Comparison of ENCODE assay signal across 32 cellular contexts in the genomic region with DNA sequence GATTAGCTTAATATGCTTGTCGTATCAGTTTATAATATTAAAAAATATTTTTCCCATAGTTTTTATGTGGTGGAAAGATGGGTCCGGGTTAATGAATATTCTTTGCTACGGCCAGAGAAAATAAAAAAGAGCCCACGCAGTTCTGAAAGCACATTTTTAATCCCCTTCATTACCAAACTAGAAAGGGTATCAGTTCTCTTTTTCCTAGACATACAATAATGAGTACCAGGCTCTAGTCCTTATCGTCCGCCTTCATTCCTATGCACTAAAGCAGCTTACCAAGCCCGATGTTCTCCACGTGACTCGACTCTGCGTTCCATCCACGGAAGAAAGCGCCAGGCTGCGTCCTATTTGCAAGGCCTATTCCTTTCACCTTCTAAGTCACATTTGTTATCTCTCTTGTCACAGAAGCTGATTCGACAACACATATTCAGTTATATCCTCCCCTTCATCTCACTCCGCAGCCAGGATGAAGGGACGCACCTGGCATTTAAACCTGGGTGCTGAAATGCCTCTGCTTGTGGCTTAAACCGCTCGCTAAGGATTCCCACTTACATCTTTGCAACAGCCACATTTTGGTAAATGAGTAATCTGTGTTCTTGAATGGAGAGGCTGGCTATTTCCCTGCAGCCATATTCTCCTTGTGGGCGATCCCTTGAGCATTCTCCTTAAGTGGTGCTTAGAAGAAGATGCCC.
"Had no signal": no experiment of that assay in that cellular context is flagged by ENCODE, and none has a peak within 500 bp of the region (broad histone marks: within the 10 kb centered on the region; RNA-seq: fewer than 3 reads in every experiment).

No MANE protein-coding gene starts in this region.

- H3K4me1 Mint-ChIP-seq: activated CD4-positive, alpha-beta T cell treated with anti-CD3 and anti-CD28 coated beads, Interleukin-2, amount 10 ng/mL, durations not matched to agents 7 days and 5 days; activated naive CD4-positive, alpha-beta T cell treated with anti-CD3 and anti-CD28 coated beads, Interleukin-2, amount 50 U/mL, for 24 hours; activated naive CD8-positive, alpha-beta T cell treated with anti-CD3 and anti-CD28 coated beads, Interleukin-2, amount 10 ng/mL, durations not matched to agents 7 days and 5 days had no signal

- H3K9me3 Mint-ChIP-seq: activated CD4-positive, alpha-beta T cell treated with anti-CD3 and anti-CD28 coated beads, Interleukin-2, amount 10 ng/mL, durations not matched to agents 7 days and 5 days; activated naive CD4-positive, alpha-beta T cell treated with anti-CD3 and anti-CD28 coated beads, Interleukin-2, amount 50 U/mL, for 24 hours; activated naive CD8-positive, alpha-beta T cell treated with anti-CD3 and anti-CD28 coated beads, Interleukin-2, amount 10 ng/mL, durations not matched to agents 7 days and 5 days; activated T-cell treated with anti-CD3 and anti-CD28 coated beads, Interleukin-2, amount 50 U/mL, for 24 hours; activated T-helper 2 cell treated with anti-CD3 and anti-CD28 coated beads, Interferon-gamma antibody, Interleukin-2, Interleukin-4, amounts not matched to agents 10 μg/mL and 5 μg/mL and 100 μg/mL, durations not matched to agents 14 hours and 24 hours and 36 hours; WTC11 had no signal

- FAIRE-seq: RCC 7860, TTC549 had no signal

- H3K4me3 ChIP-seq: ascending aorta, breast epithelium, PC-9 had no signal

- H3K4me3 Mint-ChIP-seq: activated CD4-positive, alpha-beta T cell treated with anti-CD3 and anti-CD28 coated beads for 36 hours; activated CD4-positive, alpha-beta T cell treated with anti-CD3 and anti-CD28 coated beads, Interleukin-2, amount 10 ng/mL, durations not matched to agents 7 days and 5 days; activated CD8-positive, alpha-beta T cell treated with anti-CD3 and anti-CD28 coated beads, Interleukin-2, amount 10 ng/mL, durations not matched to agents 7 days and 5 days; activated naive CD4-positive, alpha-beta T cell treated with anti-CD3 and anti-CD28 coated beads, Interleukin-2, amount 50 U/mL, for 24 hours; activated naive CD8-positive, alpha-beta T cell treated with anti-CD3 and anti-CD28 coated beads, Interleukin-2, amount 10 ng/mL, durations not matched to agents 7 days and 5 days; activated T-cell treated with anti-CD3 and anti-CD28 coated beads, Interleukin-2, amount 50 U/mL, for 24 hours; WTC11 had no signal

- H3K36me3 Mint-ChIP-seq: activated naive CD4-positive, alpha-beta T cell treated with anti-CD3 and anti-CD28 coated beads, Interleukin-2, amount 50 U/mL, for 24 hours; activated naive CD8-positive, alpha-beta T cell treated with anti-CD3 and anti-CD28 coated beads, Interleukin-2, amount 10 ng/mL, durations not matched to agents 7 days and 5 days; WTC11 had no signal

- ATAC-seq: activated CD4-positive, alpha-beta T cell treated with anti-CD3 and anti-CD28 coated beads for 36 hours; activated CD4-positive, CD25-positive, alpha-beta regulatory T cell treated with anti-CD3 and anti-CD28 coated beads, Interleukin-2, amount 50 U/mL, for 24 hours; activated CD8-positive, alpha-beta T cell treated with anti-CD3 and anti-CD28 coated beads, Interleukin-2, amount 10 ng/mL, durations not matched to agents 7 days and 5 days; Right ventricle myocardium inferior had no signal

- H3K27ac Mint-ChIP-seq: activated CD4-positive, alpha-beta T cell treated with anti-CD3 and anti-CD28 coated beads for 36 hours; activated CD4-positive, alpha-beta T cell treated with anti-CD3 and anti-CD28 coated beads, Interleukin-2, amount 10 ng/mL, durations not matched to agents 7 days and 5 days; activated CD8-positive, alpha-beta T cell treated with anti-CD3 and anti-CD28 coated beads, Interleukin-2, amount 10 ng/mL, durations not matched to agents 7 days and 5 days; activated naive CD4-positive, alpha-beta T cell treated with anti-CD3 and anti-CD28 coated beads, Interleukin-2, amount 50 U/mL, for 24 hours; activated naive CD8-positive, alpha-beta T cell treated with anti-CD3 and anti-CD28 coated beads, Interleukin-2, amount 10 ng/mL, durations not matched to agents 7 days and 5 days; activated T-cell treated with anti-CD3 and anti-CD28 coated beads, Interleukin-2, amount 50 U/mL, for 24 hours; activated T-helper 2 cell treated with anti-CD3 and anti-CD28 coated beads, Interferon-gamma antibody, Interleukin-2, Interleukin-4, amounts not matched to agents 10 μg/mL and 5 μg/mL and 100 μg/mL, durations not matched to agents 14 hours and 24 hours and 36 hours; WTC11 had no signal

- H3K4me2 ChIP-seq: PC-9 had no signal

- H3K9me3 ChIP-seq: ascending aorta, breast epithelium had no signal

- DNase-seq: activated CD4-positive, alpha-beta T cell treated with anti-CD3 and anti-CD28 coated beads for 36 hours; activated CD4-positive, alpha-beta T cell treated with anti-CD3 and anti-CD28 coated beads, Interleukin-2, amount 10 ng/mL, durations not matched to agents 7 days and 5 days; activated CD4-positive, alpha-beta T cell treated with anti-CD3 and anti-CD28 coated beads, Interleukin-2, amount 50 U/mL, for 48 hours; activated CD8-positive, alpha-beta T cell treated with anti-CD3 and anti-CD28 coated beads, Interleukin-2, amount 10 ng/mL, durations not matched to agents 7 days and 5 days; activated gamma-delta T cell; activated naive CD4-positive, alpha-beta T cell treated with Interleukin-2 at 50 U/mL for 16 hours; activated naive CD8-positive, alpha-beta T cell treated with anti-CD3 and anti-CD28 coated beads, Interleukin-2, amount 10 ng/mL, durations not matched to agents 7 days and 5 days; activated T-cell treated with anti-CD3 and anti-CD28 coated beads, Interleukin-2, amount 50 U/mL, for 24 hours; amygdala; Karpas-422; NCI-H1048; NCI-H1105 treated with DMSO at 0.1 percent for 48 hours; NCI-H1436 treated with DMSO at 0.1 percent for 48 hours; NCI-H1694 treated with DMSO at 0.1 percent for 48 hours; NCI-H2029; NCI-H510A; NCI-H526; NCI-H748 treated with DMSO at 0.1 percent for 48 hours; NK-92 treated with Interleukin-12 subunit alpha and Interleukin-12 subunit beta, amount 100 ng/mL, for 24 hours; PC-9; SW 1271; T1000 had no signal

- H3K27me3 ChIP-seq: ascending aorta, breast epithelium had no signal

- H3K4me1 ChIP-seq: ascending aorta, breast epithelium had no signal

- H3K27ac ChIP-seq: ascending aorta, breast epithelium, PC-9, RWPE1 had no signal

- H2AFZ ChIP-seq: PC-9 had no signal

- H3K36me3 ChIP-seq: ascending aorta, breast epithelium had no signal

- H3K27me3 Mint-ChIP-seq: activated CD4-positive, alpha-beta T cell treated with anti-CD3 and anti-CD28 coated beads for 36 hours; activated CD4-positive, alpha-beta T cell treated with anti-CD3 and anti-CD28 coated beads, Interleukin-2, amount 10 ng/mL, durations not matched to agents 7 days and 5 days; activated naive CD4-positive, alpha-beta T cell treated with anti-CD3 and anti-CD28 coated beads, Interleukin-2, amount 50 U/mL, for 24 hours; activated naive CD8-positive, alpha-beta T cell treated with anti-CD3 and anti-CD28 coated beads, Interleukin-2, amount 10 ng/mL, durations not matched to agents 7 days and 5 days; activated T-cell treated with anti-CD3 and anti-CD28 coated beads, Interleukin-2, amount 50 U/mL, for 24 hours had no signal
